Comparison of ENCODE assay signal across 25 cellular contexts in genomic region chr14:52868911-52869611, GRCh38.
"Had no signal": no experiment of that assay in that cellular context is flagged by ENCODE, and none has a peak within 500 bp of the region (broad histone marks: within the 10 kb centered on the region; RNA-seq: fewer than 3 reads in every experiment).

No MANE protein-coding gene starts in this region.

- H3K4me3 ChIP-seq: breast epithelium, coronary artery, esophagus squamous epithelium, gastroesophageal sphincter, heart left ventricle, lower lobe of right lung, testis, vagina had no signal

- H3K36me3 ChIP-seq: breast epithelium had no signal

- H3K9ac ChIP-seq: parathyroid adenoma had no signal

- H3K9me3 ChIP-seq: breast epithelium, esophagus squamous epithelium, gastroesophageal sphincter, heart left ventricle, lower lobe of right lung, testis, vagina had no signal

- H3K79me2 ChIP-seq: parathyroid adenoma had no signal

- ATAC-seq: activated CD4-positive, alpha-beta T cell treated with anti-CD3 and anti-CD28 coated beads for 36 hours; gastroesophageal sphincter; heart left ventricle; left colon; lower lobe of right lung; right cardiac atrium; stimulated activated memory B cell treated with anti-CD40 and anti-IgM and Interleukin-4, amounts not matched to agents 10 μg/mL and 1 μg/mL and 100 μg/mL, for 72 hours; WTC11 had no signal

- H3K27ac ChIP-seq: breast epithelium, coronary artery, esophagus squamous epithelium, gastroesophageal sphincter, lower lobe of right lung, parathyroid adenoma, testis, vagina had no signal

- H3K27me3 ChIP-seq: breast epithelium, esophagus squamous epithelium, gastroesophageal sphincter, heart left ventricle, testis, vagina had no signal

- DNase-seq: activated CD4-positive, alpha-beta T cell treated with anti-CD3 and anti-CD28 coated beads for 36 hours; activated CD4-positive, alpha-beta T cell treated with anti-CD3 and anti-CD28 coated beads, Interleukin-2, amount 50 U/mL, for 48 hours; activated naive CD4-positive, alpha-beta T cell treated with Interleukin-2 at 50 U/mL for 16 hours; activated naive CD8-positive, alpha-beta T cell treated with anti-CD3 and anti-CD28 coated beads for 36 hours; activated T-cell treated with anti-CD3 and anti-CD28 coated beads, Interleukin-2, amount 50 U/mL, for 48 hours; amniotic stem cell; esophagus squamous epithelium; heart left ventricle; islet precursor cell; left colon; lower lobe of right lung; naive B cell; nucleus accumbens; right cardiac atrium; stimulated activated CD4-positive, alpha-beta T cell treated with anti-CD3 and anti-CD28 coated beads, Interleukin-2, amount 100 ng/mL, for 24 hours; T-helper 9 cell; testis; trophoblast cell had no signal

- H3K4me1 ChIP-seq: lower lobe of right lung, parathyroid adenoma, testis had no signal

- H2AFZ ChIP-seq: parathyroid adenoma had no signal
